Comparison of ENCODE assay signal across 24 cellular contexts in genomic region chr12:78885466-78885865, GRCh38. TPM values are rescaled to one million over a fixed set of nuclear protein-coding genes. Genes with fewer than 3 reads are reported as not detected.
DNase-seq lines count a peak whose midpoint lies in the region; FAIRE-seq and TF ChIP-seq lines count a peak whose summit lies in the region.
"Had no signal": no experiment of that assay in that cellular context is flagged by ENCODE, and none has a peak within 500 bp of the region (broad histone marks: within the 10 kb centered on the region; RNA-seq: fewer than 3 reads in every experiment).

No MANE protein-coding gene starts in this region.

- no peak overlapping the region for H3K4me3 Mint-ChIP-seq in activated T-cell treated with anti-CD3 and anti-CD28 coated beads, Interleukin-2, amount 50 U/mL, for 24 hours
- H3K4me3 Mint-ChIP-seq: stimulated activated naive CD8-positive, alpha-beta T cell treated with anti-CD3 and anti-CD28 coated beads, Interleukin-15, Interleukin-2, amounts not matched to agents 100 ng/mL and 50 ng/mL, for 24 hours had no signal

- H3K27ac Mint-ChIP-seq in activated T-cell treated with anti-CD3 and anti-CD28 coated beads, Interleukin-2, amount 50 U/mL, for 24 hours: no peak overlapping the region
- H3K27ac Mint-ChIP-seq: stimulated activated naive CD8-positive, alpha-beta T cell treated with anti-CD3 and anti-CD28 coated beads, Interleukin-15, Interleukin-2, amounts not matched to agents 100 ng/mL and 50 ng/mL, for 24 hours had no signal

- DNase-seq in D721Med (ENCODE audit: insufficient read length, low spot score) (no peak), MM.1S (peak; percentile 23), SJSA1 (ENCODE audit: low read depth in 1 of 2, low spot score in 2 of 2) (no peak), islet precursor cell (peak; percentile 54), GM13977 (ENCODE audit: low spot score) (no peak), KBM-7 (no peak)
- no peak for DNase-seq in activated T-cell treated with anti-CD3 and anti-CD28 coated beads, Interleukin-2, amount 50 U/mL, for 24 hours
- DNase-seq: activated CD4-positive, CD25-positive, alpha-beta regulatory T cell treated with anti-CD3 and anti-CD28 coated beads, Interleukin-2, amount 50 U/mL, for 72 hours; activated naive CD4-positive, alpha-beta T cell treated with anti-CD3 and anti-CD28 coated beads, Interleukin-2, amount 50 U/mL, for 16 hours; activated T-cell treated with anti-CD3 and anti-CD28 coated beads, Interleukin-2, amount 50 U/mL, for 48 hours; AML-193; gastrocnemius medialis; GF-D8; kidney glomerular epithelial cell; nucleus accumbens; SK-N-SH; stimulated activated CD4-positive, alpha-beta T cell treated with anti-CD3 and anti-CD28 coated beads, Interleukin-2, amount 100 ng/mL, for 48 hours; tibial artery had no signal

- peak; percentile 84 for FAIRE-seq in D721Med (lab: Jason Lieb, UNC)
- FAIRE-seq: GM19239 had no signal

- H3K27me3 ChIP-seq in MM.1S (replicated peaks; ENCODE audit: insufficient read depth, low read length): no peaks in the 10 kb centered on the region
- H3K27me3 ChIP-seq in SJSA1 (replicated peaks): no peaks in the 10 kb centered on the region
- H3K27me3 ChIP-seq: ascending aorta, gastrocnemius medialis, tibial artery had no signal

- peaks cover 9% of the 10 kb centered on the region for H3F3A ChIP-seq in MM.1S (ENCODE audit: insufficient read depth, low read length)

- no peak for TF ChIP-seq CTCF in D721Med (IDR thresholded peaks at IDR 0.05; ENCODE audit: insufficient read depth, missing control alignments)
- TF ChIP-seq CTCF in MM.1S (IDR thresholded peaks at IDR 0.05; ENCODE audit: low read length): no peak
- no peak for TF ChIP-seq CTCF in GM13977 (IDR thresholded peaks at IDR 0.05; ENCODE audit: extremely low read depth, insufficient read depth, missing control alignments)

- no peaks in the 10 kb centered on the region for H3K9me2 ChIP-seq in MM.1S (replicated peaks; ENCODE audit: insufficient read depth, low read length)
- H3K9me2 ChIP-seq: SK-N-SH had no signal

- H3K4me1 Mint-ChIP-seq in activated T-cell treated with anti-CD3 and anti-CD28 coated beads, Interleukin-2, amount 50 U/mL, for 24 hours (ENCODE audit: low read depth): no peaks in the 10 kb centered on the region

- in situ Hi-C loops in GM13977 (cut with MboI; ENCODE audit: low pct_unique_long_range_greater_than_20kb, low sequenced_read_pairs, unreplicated experiment) (no loop called here), KBM-7 (cut with MboI; ENCODE audit: low pct_unique_long_range_greater_than_20kb, low sequenced_read_pairs) (no loop called here)

- no peaks in the 10 kb centered on the region for H3K36me3 ChIP-seq in MM.1S (replicated peaks; ENCODE audit: insufficient read depth, low read length)
- peaks cover 4% of the 10 kb centered on the region; the same call in 1 of the 2 replicates for H3K36me3 ChIP-seq in SJSA1
- H3K36me3 ChIP-seq: ascending aorta, gastrocnemius medialis, tibial artery had no signal

- H3K4me1 ChIP-seq in MM.1S (ENCODE audit: low read length) (peaks cover 27% of the 10 kb centered on the region), SJSA1 (replicated peaks) (peaks cover 47% of the 10 kb centered on the region)
- H3K4me1 ChIP-seq: ascending aorta, gastrocnemius medialis, tibial artery had no signal

- H3K9ac ChIP-seq in MM.1S (ENCODE audit: low read length): no peak overlapping the region
- H3K9ac ChIP-seq: KMS-11, SK-N-SH had no signal

- no peak overlapping the region for H2AFZ ChIP-seq in MM.1S (ENCODE audit: low read length)

- no peak overlapping the region for H3K4me2 ChIP-seq in MM.1S (ENCODE audit: low read depth, low read length)
- H3K4me2 ChIP-seq: KMS-11 had no signal

- no peak overlapping the region for H3K27ac ChIP-seq in MM.1S (ENCODE audit: low read length)
- H3K27ac ChIP-seq in SJSA1: peak overlapping the region; percentile 94
- H3K27ac ChIP-seq: ascending aorta, gastrocnemius medialis, KMS-11, skin epidermis, tibial artery had no signal

- H3K4me3 ChIP-seq in MM.1S (ENCODE audit: low read length) (no peak overlapping the region), SJSA1 (no peak overlapping the region)
- H3K4me3 ChIP-seq: ascending aorta, gastrocnemius medialis, skin epidermis, tibial artery had no signal

- H3K9me3 ChIP-seq in MM.1S (replicated peaks; ENCODE audit: insufficient read depth, low read length): no peaks in the 10 kb centered on the region
- no peaks in the 10 kb centered on the region for H3K9me3 ChIP-seq in SJSA1 (replicated peaks)
- H3K9me3 ChIP-seq: ascending aorta, gastrocnemius medialis, SK-N-SH, tibial artery had no signal

- H3K79me2 ChIP-seq in MM.1S (ENCODE audit: low read length): no peaks in the 10 kb centered on the region

- no peaks in the 10 kb centered on the region for H3K27me3 Mint-ChIP-seq in activated T-cell treated with anti-CD3 and anti-CD28 coated beads, Interleukin-2, amount 50 U/mL, for 24 hours
- H3K27me3 Mint-ChIP-seq: stimulated activated naive CD8-positive, alpha-beta T cell treated with anti-CD3 and anti-CD28 coated beads, Interleukin-15, Interleukin-2, amounts not matched to agents 100 ng/mL and 50 ng/mL, for 24 hours had no signal

- no peaks in the 10 kb centered on the region for H3K9me3 Mint-ChIP-seq in activated T-cell treated with anti-CD3 and anti-CD28 coated beads, Interleukin-2, amount 50 U/mL, for 24 hours
- H3K9me3 Mint-ChIP-seq: stimulated activated naive CD8-positive, alpha-beta T cell treated with anti-CD3 and anti-CD28 coated beads, Interleukin-15, Interleukin-2, amounts not matched to agents 100 ng/mL and 50 ng/mL, for 24 hours had no signal

- no peaks in the 10 kb centered on the region for H3K36me3 Mint-ChIP-seq in activated T-cell treated with anti-CD3 and anti-CD28 coated beads, Interleukin-2, amount 50 U/mL, for 24 hours (ENCODE audit: low read depth)

- H4K20me1 ChIP-seq in MM.1S (ENCODE audit: insufficient read depth, low read length): no peaks in the 10 kb centered on the region

RNA-seq across cellular contexts. Expression of gene SYT1, which starts 20.9 kb away (rescaled TPM):
- 23.9 and 31.9 TPM in 2 replicates for total RNA-seq in SJSA1 (2014; rRNA removed; shearing (Covaris generic))
- total RNA-seq: HT-29 had no signal

Comparison
In these comparisons a context has a peak if more than half of its experiments do, and no peak if none do; other contexts are left out.
1. DNase-seq: peak in MM.1S (single experiment) and islet precursor cell (single experiment); none in D721Med (single experiment), SJSA1 (0 of 2), activated T-cell treated with anti-CD3 and anti-CD28 coated beads, Interleukin-2, amount 50 U/mL, for 24 hours (single experiment), GM13977 (single experiment) and KBM-7 (single experiment).